23 cellular contexts compared by ENCODE assay signal in the genomic region with DNA sequence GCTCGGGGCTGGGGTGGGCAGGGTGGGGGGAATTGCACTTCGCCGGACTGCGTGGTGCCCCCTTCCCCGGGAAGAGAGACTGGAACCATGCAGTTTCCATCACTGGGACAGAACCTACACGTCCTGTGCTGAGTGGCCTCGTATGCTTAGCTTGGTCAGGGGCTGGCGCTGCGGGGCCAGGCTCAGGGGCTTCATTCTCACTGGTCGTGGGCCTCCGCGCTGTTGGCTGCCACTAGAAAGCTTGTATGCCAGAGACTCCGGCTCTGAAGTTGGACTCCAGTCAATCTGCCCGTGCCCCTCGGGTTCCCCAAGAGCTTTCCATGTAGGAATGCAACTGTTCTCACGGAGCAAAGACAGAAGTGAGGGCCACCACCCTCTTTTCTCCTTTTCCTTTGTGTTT.
"Had no signal": no experiment of that assay in that cellular context is flagged by ENCODE, and none has a peak within 500 bp of the region (broad histone marks: within the 10 kb centered on the region; RNA-seq: fewer than 3 reads in every experiment).

No MANE protein-coding gene starts in this region.

- H3K27ac ChIP-seq: coronary artery, heart left ventricle, pancreas, prostate gland, right lobe of liver, spleen, tibial artery, upper lobe of left lung, uterus had no signal

- H3K4me3 Mint-ChIP-seq: naive thymus-derived CD8-positive, alpha-beta T cell; neural crest cell; stimulated activated memory B cell treated with anti-CD40 and anti-IgM and Interleukin-4, amounts not matched to agents 10 μg/mL and 1 μg/mL and 100 μg/mL, for 72 hours; stimulated activated naive CD8-positive, alpha-beta T cell treated with anti-CD3 and anti-CD28 coated beads, Interleukin-15, Interleukin-2, amounts not matched to agents 100 ng/mL and 50 ng/mL, for 24 hours had no signal

- ATAC-seq: esophagus mucosa; heart left ventricle; mucosa of descending colon; naive thymus-derived CD8-positive, alpha-beta T cell; pancreas; right lobe of liver; stimulated activated memory B cell treated with anti-CD40 and anti-IgM and Interleukin-4, amounts not matched to agents 10 μg/mL and 1 μg/mL and 100 μg/mL, for 72 hours had no signal

- H3K36me3 ChIP-seq: heart left ventricle, pancreas, prostate gland, right lobe of liver, spleen, tibial artery, upper lobe of left lung, uterus had no signal

- H3K4me3 ChIP-seq: coronary artery, heart left ventricle, mucosa of descending colon, pancreas, prostate gland, right lobe of liver, spleen, tibial artery, upper lobe of left lung, uterus had no signal

- H3K9me3 Mint-ChIP-seq: naive thymus-derived CD8-positive, alpha-beta T cell; neural crest cell; stimulated activated memory B cell treated with anti-CD40 and anti-IgM and Interleukin-4, amounts not matched to agents 10 μg/mL and 1 μg/mL and 100 μg/mL, for 72 hours; stimulated activated naive CD8-positive, alpha-beta T cell treated with anti-CD3 and anti-CD28 coated beads, Interleukin-15, Interleukin-2, amounts not matched to agents 100 ng/mL and 50 ng/mL, for 24 hours had no signal

- H3K36me3 Mint-ChIP-seq: naive thymus-derived CD8-positive, alpha-beta T cell; stimulated activated memory B cell treated with anti-CD40 and anti-IgM and Interleukin-4, amounts not matched to agents 10 μg/mL and 1 μg/mL and 100 μg/mL, for 72 hours had no signal

- H3K9me3 ChIP-seq: heart left ventricle, mucosa of descending colon, pancreas, prostate gland, right lobe of liver, spleen, tibial artery, upper lobe of left lung, uterus had no signal

- H3K27me3 ChIP-seq: heart left ventricle, pancreas, right lobe of liver, spleen, tibial artery, upper lobe of left lung, uterus had no signal

- H3K27ac Mint-ChIP-seq: naive thymus-derived CD8-positive, alpha-beta T cell; stimulated activated memory B cell treated with anti-CD40 and anti-IgM and Interleukin-4, amounts not matched to agents 10 μg/mL and 1 μg/mL and 100 μg/mL, for 72 hours; stimulated activated naive CD8-positive, alpha-beta T cell treated with anti-CD3 and anti-CD28 coated beads, Interleukin-15, Interleukin-2, amounts not matched to agents 100 ng/mL and 50 ng/mL, for 24 hours had no signal

- H3K4me1 ChIP-seq: pancreas, prostate gland, uterus had no signal

- DNase-seq: effector CD8-positive, alpha-beta T cell; heart left ventricle; hippocampal formation; kidney glomerular epithelial cell; mammary epithelial cell; mucosa of descending colon; naive thymus-derived CD8-positive, alpha-beta T cell; occipital lobe; pancreas; right lobe of liver; spleen; stimulated activated CD4-positive, alpha-beta T cell treated with anti-CD3 and anti-CD28 coated beads, Interleukin-15, amount 100 ng/mL, for 24 hours; stimulated activated CD4-positive, alpha-beta T cell treated with anti-CD3 and anti-CD28 coated beads, Interleukin-1b, Interleukin-23, amount 100 ng/mL, for 48 hours; stimulated activated CD4-positive, alpha-beta T cell treated with anti-CD3 and anti-CD28 coated beads, Interleukin-4, amount 100 ng/mL, for 24 hours; tibial artery; upper lobe of left lung; uterus had no signal

- H3K27me3 Mint-ChIP-seq: naive thymus-derived CD8-positive, alpha-beta T cell; stimulated activated naive CD8-positive, alpha-beta T cell treated with anti-CD3 and anti-CD28 coated beads, Interleukin-15, Interleukin-2, amounts not matched to agents 100 ng/mL and 50 ng/mL, for 24 hours had no signal
